25 cellular contexts compared by ENCODE assay signal in the genomic region with DNA sequence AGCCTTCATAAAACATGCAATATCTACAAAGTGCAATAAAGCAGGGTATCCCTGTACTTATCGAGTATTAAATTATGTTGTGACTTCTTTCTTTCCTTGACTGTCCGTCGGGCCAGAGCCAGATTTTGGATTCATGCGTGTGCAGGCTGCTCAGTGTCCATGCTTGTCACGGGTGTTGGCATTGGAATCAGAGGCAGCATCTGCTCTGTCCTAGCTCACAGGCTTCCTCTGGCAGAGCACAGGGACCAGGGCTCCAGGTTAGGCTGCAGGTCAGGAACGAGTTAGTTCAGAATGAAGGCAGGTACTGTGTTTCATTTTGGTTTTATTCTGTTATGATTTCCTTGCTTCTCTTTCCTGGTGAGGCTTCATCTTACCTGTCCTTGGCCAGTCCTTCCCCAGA.
"Had no signal": no experiment of that assay in that cellular context is flagged by ENCODE, and none has a peak within 500 bp of the region (broad histone marks: within the 10 kb centered on the region; RNA-seq: fewer than 3 reads in every experiment).

No MANE protein-coding gene starts in this region.

- H3K27me3 Mint-ChIP-seq: effector memory CD8-positive, alpha-beta T cell had no signal

- H3K27ac Mint-ChIP-seq: dendritic cell treated with granulocyte-macrophage colony-stimulating factor and Interleukin-4, amounts not matched to agents 40 ng/mL and 50 ng/mL, for 4 days; effector memory CD8-positive, alpha-beta T cell; endodermal cell had no signal

- H3K4me1 ChIP-seq: colonic mucosa, foreskin keratinocyte, gastrocnemius medialis had no signal

- H3K36me3 ChIP-seq: colonic mucosa, esophagus muscularis mucosa, esophagus squamous epithelium, gastrocnemius medialis, gastroesophageal sphincter, heart left ventricle, heart right ventricle had no signal

- H3K4me3 Mint-ChIP-seq: dendritic cell treated with granulocyte-macrophage colony-stimulating factor and Interleukin-4, amounts not matched to agents 40 ng/mL and 50 ng/mL, for 4 days; effector memory CD8-positive, alpha-beta T cell; endodermal cell had no signal

- H3K4me3 ChIP-seq: colonic mucosa, coronary artery, dorsolateral prefrontal cortex, esophagus muscularis mucosa, esophagus squamous epithelium, gastrocnemius medialis, gastroesophageal sphincter, heart left ventricle, heart right ventricle, hepatocyte had no signal

- H3K4me2 ChIP-seq: hepatocyte had no signal

- H3K27ac ChIP-seq: colonic mucosa, coronary artery, dorsolateral prefrontal cortex, epithelial cell of prostate, esophagus muscularis mucosa, esophagus squamous epithelium, foreskin keratinocyte, gastrocnemius medialis, gastroesophageal sphincter, heart left ventricle, heart right ventricle, hepatocyte had no signal

- H3K79me2 ChIP-seq: hepatocyte had no signal

- H2AFZ ChIP-seq: hepatocyte had no signal

- H3K9me3 ChIP-seq: colonic mucosa had no signal

- H3K4me1 Mint-ChIP-seq: endodermal cell had no signal

- DNase-seq: colonic mucosa; cortex of kidney; dermis blood vessel endothelial cell; effector CD4-positive, alpha-beta T cell; effector CD8-positive, alpha-beta T cell; effector memory CD4-positive, alpha-beta T cell; effector memory CD8-positive, alpha-beta T cell; endodermal cell; erythroblast; esophagus squamous epithelium; foreskin fibroblast; foreskin keratinocyte; foreskin melanocyte; gastrocnemius medialis; glutamatergic neuron; head of caudate nucleus; heart left ventricle; heart right ventricle had no signal
